Comparison of ENCODE assay signal across 9 cellular contexts in the genomic region with DNA sequence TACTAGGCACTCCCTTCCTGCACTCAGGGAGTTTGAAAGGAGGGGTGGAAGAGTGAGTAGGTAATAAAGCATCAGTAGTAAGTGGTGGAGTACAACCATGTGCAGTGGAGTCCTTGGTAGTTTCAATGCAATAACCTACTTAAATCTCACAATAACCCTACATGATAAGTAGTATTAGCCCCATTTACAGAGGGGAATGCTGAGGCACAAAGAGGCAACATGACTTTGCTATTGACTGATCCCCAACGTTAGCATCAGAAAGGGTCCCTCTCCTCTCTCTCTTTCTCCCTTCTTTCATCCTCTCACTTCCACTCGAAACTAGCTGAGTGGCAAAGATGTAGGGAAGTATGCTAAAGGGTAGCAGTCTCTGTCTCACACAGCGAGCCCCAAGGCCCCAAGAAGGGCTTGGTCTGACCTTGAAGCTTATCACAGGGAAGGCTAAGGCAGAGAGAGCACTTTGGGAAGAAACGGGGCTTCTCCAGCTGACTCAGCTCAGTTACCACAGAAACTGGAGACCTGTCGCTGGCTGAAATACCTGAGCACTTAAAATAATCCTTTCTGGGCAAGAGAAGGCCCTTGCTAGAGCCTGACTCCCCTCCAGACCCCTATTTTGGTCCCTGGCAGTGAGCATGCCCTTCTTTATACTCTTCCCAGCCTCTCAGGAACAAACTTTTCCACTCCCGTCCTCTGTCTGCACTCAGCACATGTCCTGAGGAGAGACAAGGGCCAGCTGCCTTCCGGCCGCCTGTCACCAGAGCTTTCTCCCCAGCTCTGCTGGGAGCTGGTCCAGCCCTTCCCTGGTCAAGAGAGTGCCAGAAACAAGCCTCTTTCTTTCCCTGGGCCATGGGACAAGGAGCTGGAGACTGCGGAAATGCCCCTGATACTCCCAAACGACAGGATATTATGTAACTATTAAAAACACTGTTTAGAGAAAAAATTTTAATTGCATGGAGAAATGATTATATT. TPM values are rescaled to one million over a fixed set of nuclear protein-coding genes. Genes with fewer than 3 reads are reported as not detected.
DNase-seq lines count a peak whose midpoint lies in the region; ATAC-seq and TF ChIP-seq lines count a peak whose summit lies in the region.
"Had no signal": no experiment of that assay in that cellular context is flagged by ENCODE, and none has a peak within 500 bp of the region (broad histone marks: within the 10 kb centered on the region; RNA-seq: fewer than 3 reads in every experiment).

No MANE protein-coding gene starts in this region.

- H3K36me3 ChIP-seq in fibroblast of lung (ENCODE audit: control insufficient read depth, insufficient read depth, low read length) (no peaks in the 10 kb centered on the region), thoracic aorta (no peaks in the 10 kb centered on the region)

- H2AFZ ChIP-seq in fibroblast of lung (ENCODE audit: low read length): peak overlapping the region; percentile 57

- H3K4me2 ChIP-seq in fibroblast of lung (ENCODE audit: extremely low read depth, insufficient read depth, low read length): peak overlapping the region; percentile 20

- H3K27ac ChIP-seq in fibroblast of lung (ENCODE audit: insufficient read depth, low read length): no peak overlapping the region
- H3K27ac ChIP-seq in thoracic aorta: peak overlapping the region; percentile 65 to 78

- no peaks in the 10 kb centered on the region for H3K79me2 ChIP-seq in fibroblast of lung (ENCODE audit: control insufficient read depth, insufficient read depth, low read length)

- H3K4me3 ChIP-seq in fibroblast of lung (replicated peaks in 1 of 4; ENCODE audit: control extremely low read depth in 1 of 4, insufficient read depth in 1 of 4, low read depth in 3 of 4, low read length in 4 of 4): no peak overlapping the region
- H3K4me3 ChIP-seq in thoracic aorta: peak overlapping the region; percentile 20

- no peaks in the 10 kb centered on the region for H4K20me1 ChIP-seq in fibroblast of lung (ENCODE audit: control insufficient read depth, extremely low read depth, insufficient read depth, low read length)

- no peak for TF ChIP-seq CTCF in fibroblast of lung (conservative IDR thresholded peaks at IDR 0.05 in 1 of 2, IDR thresholded peaks at IDR 0.05 in 1 of 2; ENCODE audit: low read depth in 1 of 2, low read length in 2 of 2)
- no peak for TF ChIP-seq CTCF in thoracic aorta (IDR thresholded peaks at IDR 0.05)

- H3K27me3 ChIP-seq in fibroblast of lung (ENCODE audit: control insufficient read depth, insufficient read depth, low read length) (no peaks in the 10 kb centered on the region), thoracic aorta (replicated peaks; ENCODE audit: insufficient read depth) (no peaks in the 10 kb centered on the region)

- ATAC-seq in SK-N-SH treated with all-trans-retinoic acid at 6 μM for 48 hours (peak; percentile 72), thoracic aorta (ENCODE audit: insufficient number of reproducible peaks, low FRiP score, low read depth) (peak; percentile 71), GM21367 (IDR thresholded peaks at IDR 0.05; ENCODE audit: unreplicated experiment) (no peak)

- H3K4me1 ChIP-seq in fibroblast of lung (ENCODE audit: control insufficient read depth, extremely low read depth, insufficient read depth, low read length) (peaks cover 18% of the 10 kb centered on the region), thoracic aorta (ENCODE audit: control insufficient read depth in 1 of 2, low read depth in 2 of 2) (peaks cover 23 to 36% of the 10 kb centered on the region in 2 donors)

- H3K9me3 ChIP-seq in fibroblast of lung (ENCODE audit: control insufficient read depth, insufficient read depth, low read depth, low read length) (no peaks in the 10 kb centered on the region), thoracic aorta (no peaks in the 10 kb centered on the region)

- DNase-seq in fibroblast of lung (ENCODE audit: low read depth in 2 of 2) (peak; percentile 25 to 77), middle frontal gyrus (ENCODE audit: extremely low spot score, low spot score) (peak; percentile 60), thoracic aorta (ENCODE audit: low spot score) (no peak), SKM-1 treated with dmso at 0.1 percent for 144 hours (lab: John Stamatoyannopoulos, UW; ENCODE audit: unreplicated experiment) (no peak), D341Med (ENCODE audit: low spot score) (no peak), SK-N-DZ (ENCODE audit: low spot score) (no peak)
- DNase-seq: activated CD4-positive, alpha-beta T cell treated with anti-CD3 and anti-CD28 coated beads, Interleukin-2, amount 10 ng/mL, durations not matched to agents 24 days and 14 days had no signal

- H3K9ac ChIP-seq in fibroblast of lung (ENCODE audit: insufficient read depth, low read length): no peak overlapping the region

TF ChIP-seq in SK-N-SH treated with all-trans-retinoic acid at 6 μM for 48 hours, 23 proteins besides CTCF, POLR2A, EP300 and RAD21:
- 0 out of 2 replicates have a peak, but pooled peaks have one; percentile 36 for TF ChIP-seq TOX (CRISPR knock-in tag; IDR thresholded peaks at IDR 0.05; ENCODE audit: borderline replicate concordance)
- TF ChIP-seq BACH2 (CRISPR knock-in tag; IDR thresholded peaks at IDR 0.05; ENCODE audit: borderline replicate concordance): no peak

RNA-seq across cellular contexts. Expression of gene LAMB3, which starts 10.7 kb away (rescaled TPM):
- 12.1 and 23.3 TPM in 2 replicates for total RNA-seq in fibroblast of lung
- 4.1 and 5.5 TPM in 2 replicates for polyA plus RNA-seq in fibroblast of lung
- polyA plus RNA-seq in fibroblast of lung (2012): 6.4 and 8.1 TPM in 2 replicates
- polyA minus RNA-seq in fibroblast of lung (ENCODE audit: low replicate concordance): 13.9 and 18.9 TPM in 2 replicates
- 1 to 10 TPM; 3.4 to 5.1 TPM for total RNA-seq in thoracic aorta
- 0.03 and 0.29 TPM in 2 replicates for polyA plus RNA-seq in SK-N-DZ (2014; cell fraction: cytosol; rRNA removed)
- 0.04 TPM in 1 of 2 replicates, not detected in the other for polyA plus RNA-seq in SK-N-DZ (2014; cell fraction: nucleus; rRNA removed)

RNA-seq across cellular contexts. Expression of gene G0S2, which starts 33.7 kb away (rescaled TPM):
- 79.1 and 180 TPM in 2 replicates for total RNA-seq in fibroblast of lung
- polyA plus RNA-seq in fibroblast of lung: 3.9 and 11.0 TPM in 2 replicates
- polyA plus RNA-seq in fibroblast of lung (2012): 7.1 and 18.0 TPM in 2 replicates
- polyA minus RNA-seq in fibroblast of lung (ENCODE audit: low replicate concordance): 0.67 and 0.85 TPM in 2 replicates
- 10 to 100 TPM; 11.0 to 83.5 TPM for total RNA-seq in thoracic aorta
- polyA plus RNA-seq in SK-N-DZ (2014; cell fraction: cytosol; rRNA removed): 0.75 TPM in 1 of 2 replicates, not detected in the other
- polyA plus RNA-seq in SK-N-DZ (2014; cell fraction: nucleus; rRNA removed): not detected in 2 replicates

RNA-seq across cellular contexts. Expression of gene CAMK1G, which starts 58.0 kb away (rescaled TPM):
- total RNA-seq in fibroblast of lung: 0.77 and 1.7 TPM in 2 replicates
- 0.96 and 3.0 TPM in 2 replicates for polyA plus RNA-seq in fibroblast of lung
- 0.34 and 1.5 TPM in 2 replicates for polyA plus RNA-seq in fibroblast of lung (2012)
- 0.16 and 2.4 TPM in 2 replicates for polyA minus RNA-seq in fibroblast of lung (ENCODE audit: low replicate concordance)
- not detected for total RNA-seq in thoracic aorta
- polyA plus RNA-seq in SK-N-DZ (2014; cell fraction: cytosol; rRNA removed): not detected in 2 replicates
- not detected in 2 replicates for polyA plus RNA-seq in SK-N-DZ (2014; cell fraction: nucleus; rRNA removed)

Comparison
In these comparisons a context has a peak if more than half of its experiments do, and no peak if none do; other contexts are left out.
1. DNase-seq: peak in fibroblast of lung (2 of 2) and middle frontal gyrus (single experiment); none in thoracic aorta (single experiment), SKM-1 treated with dmso at 0.1 percent for 144 hours (single experiment), D341Med (single experiment) and SK-N-DZ (single experiment).